21 cellular contexts compared by ENCODE assay signal in the genomic region with DNA sequence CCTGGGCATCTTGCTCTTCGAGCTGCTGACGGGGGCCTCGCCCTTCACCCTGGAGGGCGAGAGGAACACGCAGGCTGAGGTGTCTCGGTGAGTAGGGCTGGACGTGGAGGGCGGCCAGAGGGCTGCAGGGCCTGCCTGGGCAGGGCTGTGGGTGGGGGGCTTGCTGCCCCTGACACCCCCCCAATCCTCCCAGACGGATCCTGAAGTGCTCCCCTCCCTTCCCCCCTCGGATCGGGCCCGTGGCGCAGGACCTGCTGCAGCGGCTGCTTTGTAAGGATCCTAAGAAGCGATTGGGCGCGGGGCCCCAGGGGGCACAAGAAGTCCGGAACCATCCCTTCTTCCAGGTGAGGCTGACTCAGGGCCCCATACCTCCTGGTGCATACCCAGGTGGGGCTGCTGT. TPM values are rescaled to one million over a fixed set of nuclear protein-coding genes. Genes with fewer than 3 reads are reported as not detected.
A peak's percentile ranks its signal among the peaks of the same experiment; 100 is the strongest.
DNase-seq lines count a peak whose midpoint lies in the region; ATAC-seq and TF ChIP-seq lines count a peak whose summit lies in the region.
"Had no signal": no experiment of that assay in that cellular context is flagged by ENCODE, and none has a peak within 500 bp of the region (broad histone marks: within the 10 kb centered on the region; RNA-seq: fewer than 3 reads in every experiment).

No MANE protein-coding gene starts in this region.

- H3K4me3 ChIP-seq in right cardiac atrium (ENCODE audit: low read length) (no peak overlapping the region), heart right ventricle (no peak overlapping the region)
- H3K4me3 ChIP-seq: Peyer's patch, SJSA1 had no signal

- H3K27ac Mint-ChIP-seq in T-helper 17 cell (peak overlapping the region; percentile 66), immature natural killer cell (peak overlapping the region in 1 of 6 donors; percentile 12)
- H3K27ac Mint-ChIP-seq in dendritic cell treated with granulocyte-macrophage colony-stimulating factor and Interleukin-4, amounts not matched to agents 40 ng/mL and 50 ng/mL, for 4 days = peak overlapping the region; percentile 80

- H3K9me3 Mint-ChIP-seq in dendritic cell treated with granulocyte-macrophage colony-stimulating factor and Interleukin-4, amounts not matched to agents 40 ng/mL and 50 ng/mL, for 4 days = no peaks in the 10 kb centered on the region
- H3K9me3 Mint-ChIP-seq in immature natural killer cell = no peaks in the 10 kb centered on the region
- H3K9me3 Mint-ChIP-seq: CD4-positive, CD25-positive, alpha-beta regulatory T cell had no signal

- intact Hi-C loops in right cardiac atrium (cut with DNase I) (no loop called here), heart right ventricle (cut with DNase I) (no loop called here)
- intact Hi-C loops in dendritic cell treated with granulocyte-macrophage colony-stimulating factor and Interleukin-4, amounts not matched to agents 40 ng/mL and 50 ng/mL, for 4 days (cut with micrococcal nuclease) = loop anchor here (5.0 kb wide), 1 partner anchor 86 kb away; no protein-coding TSS in a partner anchor

- H3K4me3 Mint-ChIP-seq in T-helper 17 cell = no peak overlapping the region
- no peak overlapping the region for H3K4me3 Mint-ChIP-seq in dendritic cell treated with granulocyte-macrophage colony-stimulating factor and Interleukin-4, amounts not matched to agents 40 ng/mL and 50 ng/mL, for 4 days
- H3K4me3 Mint-ChIP-seq in immature natural killer cell = no peak overlapping the region

- H3K27ac ChIP-seq in right cardiac atrium (ENCODE audit: low read length) = no peak overlapping the region
- no peak overlapping the region for H3K27ac ChIP-seq in heart right ventricle
- H3K27ac ChIP-seq: SJSA1 had no signal

- DNase-seq in right cardiac atrium (peak in 2 of 3 donors; percentile 45 to 53), heart right ventricle (no peak), T-helper 17 cell (no peak), immature natural killer cell (no peak)
- DNase-seq: BE2C; CD4-positive, CD25-positive, alpha-beta regulatory T cell; COR-L47; DMS79; IMR-90; NCI-H1105; NCI-H146; NCI-H2029 treated with DMSO at 0.1 percent for 48 hours; NCI-H2171; NCI-H524 treated with DMSO at 0.1 percent for 48 hours; NCI-H82; Peyer's patch had no signal

- no peak for ATAC-seq in right cardiac atrium
- no peak for ATAC-seq in heart right ventricle
- ATAC-seq in T-helper 17 cell = no peak
- no peak for ATAC-seq in HG03378 (IDR thresholded peaks at IDR 0.05; ENCODE audit: unreplicated experiment)
- no peak for ATAC-seq in GM21423 (IDR thresholded peaks at IDR 0.05; ENCODE audit: unreplicated experiment)
- no peak for ATAC-seq in GM19455 (IDR thresholded peaks at IDR 0.05; ENCODE audit: unreplicated experiment)

- H3K4me1 Mint-ChIP-seq in T-helper 17 cell (peaks cover 19% of the 10 kb centered on the region), immature natural killer cell (peaks cover 17 to 27% of the 10 kb centered on the region in 2 donors)
- H3K4me1 Mint-ChIP-seq in dendritic cell treated with granulocyte-macrophage colony-stimulating factor and Interleukin-4, amounts not matched to agents 40 ng/mL and 50 ng/mL, for 4 days (ENCODE audit: low read depth) = peaks cover 47% of the 10 kb centered on the region

- no peak for TF ChIP-seq CTCF in heart right ventricle (IDR thresholded peaks at IDR 0.05)

- no peaks in the 10 kb centered on the region for H3K9me3 ChIP-seq in right cardiac atrium (ENCODE audit: control insufficient read depth, low read length)
- H3K9me3 ChIP-seq in heart right ventricle = no peaks in the 10 kb centered on the region
- no peaks in the 10 kb centered on the region for H3K9me3 ChIP-seq in T-helper 17 cell (ENCODE audit: control insufficient read depth, low read length, poor library complexity, severe bottlenecking)
- H3K9me3 ChIP-seq: BE2C, Peyer's patch, SJSA1 had no signal

- H3K36me3 ChIP-seq in heart right ventricle = peaks cover 0 to 66% (median 47%) of the 10 kb centered on the region in 9 donors

- no peaks in the 10 kb centered on the region for H3K27me3 ChIP-seq in right cardiac atrium (ENCODE audit: control insufficient read depth, insufficient read depth)
- H3K27me3 ChIP-seq in heart right ventricle = no peaks in the 10 kb centered on the region
- H3K27me3 ChIP-seq: BE2C, Peyer's patch, SJSA1 had no signal

- H3K36me3 Mint-ChIP-seq in T-helper 17 cell (ENCODE audit: low read depth) (peaks cover under 1% of the 10 kb centered on the region), immature natural killer cell (peaks cover 12 to 21% (median 15%) of the 10 kb centered on the region in 3 donors)
- peaks cover 89% of the 10 kb centered on the region for H3K36me3 Mint-ChIP-seq in dendritic cell treated with granulocyte-macrophage colony-stimulating factor and Interleukin-4, amounts not matched to agents 40 ng/mL and 50 ng/mL, for 4 days (ENCODE audit: low read depth)

- WGBS in right cardiac atrium = 92% methylated on average over 18 of the region's 18 CpGs
- 88 to 94% methylated on average over 11 to 18 of the region's 18 CpGs for WGBS in heart right ventricle, 2 donors

- no peaks in the 10 kb centered on the region for H3K27me3 Mint-ChIP-seq in T-helper 17 cell
- H3K27me3 Mint-ChIP-seq in dendritic cell treated with granulocyte-macrophage colony-stimulating factor and Interleukin-4, amounts not matched to agents 40 ng/mL and 50 ng/mL, for 4 days = no peaks in the 10 kb centered on the region
- H3K27me3 Mint-ChIP-seq in immature natural killer cell (ENCODE audit: low read depth in 3 of 3) = no peaks in the 10 kb centered on the region
- H3K27me3 Mint-ChIP-seq: CD4-positive, CD25-positive, alpha-beta regulatory T cell had no signal

- H3K4me1 ChIP-seq in right cardiac atrium (ENCODE audit: control insufficient read depth, insufficient read depth, low read length) (peaks cover 7% of the 10 kb centered on the region), heart right ventricle (peaks cover 8 to 33% (median 26%) of the 10 kb centered on the region in 9 donors)

RNA-seq across cellular contexts. Expression of gene RPS6KA4, which starts 2.7 kb away (rescaled TPM):
- total RNA-seq in right cardiac atrium = 10 to 100 TPM; 17.0 to 17.6 (median 17.1) TPM
- 12.8 TPM for polyA plus RNA-seq in right cardiac atrium
- total RNA-seq in heart right ventricle = 10 to 100 TPM; 10.7 to 21.9 (median 12.8) TPM
- polyA plus RNA-seq in heart right ventricle = 10 to 100 TPM; 17.4 to 18.8 TPM
- total RNA-seq in T-helper 17 cell = 10 to 100 TPM; 21.5 to 26.1 TPM
- 10 to 100 TPM in 1 of 3 donors, 1 to 10 TPM in 2; 5.0 to 16.7 (median 8.5) TPM for polyA plus RNA-seq in immature natural killer cell

RNA-seq across cellular contexts. Expression of gene CCDC88B, which starts 21.7 kb away (rescaled TPM):
- total RNA-seq in right cardiac atrium (10 to 100 TPM in 3 of 4 donors, 1 to 10 TPM in 1; 5.9 to 14.4 (median 11.6) TPM), heart right ventricle (10 to 100 TPM in 1 of 10 donors, 1 to 10 TPM in 9; 4.2 to 13.1 (median 5.6) TPM), T-helper 17 cell (100 to 1,000 TPM; 111 to 153 TPM)
- polyA plus RNA-seq in right cardiac atrium (25.1 TPM), heart right ventricle (10 to 100 TPM; 10.5 to 42.7 TPM), immature natural killer cell (10 to 100 TPM; 10.3 to 86.7 (median 16.4) TPM)

RNA-seq across cellular contexts. Expression of gene PRDX5, which starts 43.7 kb away (rescaled TPM):
- total RNA-seq in right cardiac atrium (100 to 1,000 TPM; 258 to 356 (median 315) TPM), heart right ventricle (100 to 1,000 TPM; 264 to 395 (median 288) TPM), T-helper 17 cell (10 to 100 TPM; 46.4 to 49.7 TPM)
- polyA plus RNA-seq in right cardiac atrium (683 TPM), heart right ventricle (100 to 1,000 TPM; 486 to 750 TPM), immature natural killer cell (100 to 1,000 TPM; 319 to 558 (median 418) TPM)

RNA-seq across cellular contexts. Expression of gene TRMT112, which starts 44.3 kb away (rescaled TPM):
- 100 to 1,000 TPM in 3 of 4 donors, 10 to 100 TPM in 1; 91.7 to 103 (median 102) TPM for total RNA-seq in right cardiac atrium
- 144 TPM for polyA plus RNA-seq in right cardiac atrium
- total RNA-seq in heart right ventricle = 100 to 1,000 TPM in 2 of 10 donors, 10 to 100 TPM in 8; 68.7 to 121 (median 90.2) TPM
- polyA plus RNA-seq in heart right ventricle = 100 to 1,000 TPM; 182 to 208 TPM
- total RNA-seq in T-helper 17 cell = 100 to 1,000 TPM in 1 of 2 donors, 10 to 100 TPM in 1; 95.4 to 110 TPM
- 100 to 1,000 TPM; 216 to 464 (median 322) TPM for polyA plus RNA-seq in immature natural killer cell

RNA-seq across cellular contexts. Expression of gene ESRRA, which starts 56.3 kb away (rescaled TPM):
- total RNA-seq in right cardiac atrium (100 to 1,000 TPM; 132 to 171 (median 141) TPM), heart right ventricle (100 to 1,000 TPM; 115 to 225 (median 132) TPM), T-helper 17 cell (10 to 100 TPM; 25.7 to 26.6 TPM)
- polyA plus RNA-seq in right cardiac atrium (199 TPM), heart right ventricle (100 to 1,000 TPM; 180 TPM), immature natural killer cell (10 to 100 TPM in 1 of 3 donors, 1 to 10 TPM in 2; 4.6 to 18.0 (median 8.7) TPM)

Comparison
In these comparisons a context has a peak if more than half of its experiments do, and no peak if none do; other contexts are left out.
1. DNase-seq: peak in right cardiac atrium (2 of 3); none in heart right ventricle (0 of 2), T-helper 17 cell (0 of 3) and immature natural killer cell (0 of 3).
2. RNA of gene CCDC88B, which starts 21.7 kb away (total RNA-seq): 111 to 153 TPM in T-helper 17 cell; 5.9 to 14.4 TPM in right cardiac atrium and 4.2 to 13.1 TPM in heart right ventricle; every median in the first group is over 4 times any median in the second.
3. RNA of gene PRDX5, which starts 43.7 kb away (total RNA-seq): 258 to 356 TPM in right cardiac atrium and 264 to 395 TPM in heart right ventricle; 46.4 to 49.7 TPM in T-helper 17 cell; every median in the first group is over 4 times any median in the second.